15 cellular contexts compared by ENCODE assay signal in genomic region chr2:55861733-55862132, GRCh38.
DNase-seq lines count a peak whose midpoint lies in the region; ATAC-seq and TF ChIP-seq lines count a peak whose summit lies in the region.
"Had no signal": no experiment of that assay in that cellular context is flagged by ENCODE, and none has a peak within 500 bp of the region (broad histone marks: within the 10 kb centered on the region; RNA-seq: fewer than 3 reads in every experiment).

No MANE protein-coding gene starts in this region.

- H3K4me3 Mint-ChIP-seq in MCF 10A (ENCODE audit: unreplicated experiment) = peak overlapping the region; percentile 40
- H3K4me3 Mint-ChIP-seq: activated B cell treated with CpG ODN at 0.5 μM for 24 hours; activated naive CD8-positive, alpha-beta T cell had no signal

- peaks cover 37% of the 10 kb centered on the region for H3K4me1 Mint-ChIP-seq in MCF 10A (ENCODE audit: insufficient read depth, unreplicated experiment)
- H3K4me1 Mint-ChIP-seq: activated B cell treated with CpG ODN at 0.5 μM for 24 hours had no signal

- no peaks in the 10 kb centered on the region for H3K9me3 Mint-ChIP-seq in MCF 10A (ENCODE audit: unreplicated experiment)
- H3K9me3 Mint-ChIP-seq: activated B cell treated with CpG ODN at 0.5 μM for 24 hours had no signal

- H3K9me3 ChIP-seq in suprapubic skin = no peaks in the 10 kb centered on the region
- H3K9me3 ChIP-seq: spleen had no signal

- ATAC-seq in HG03135 (IDR thresholded peaks at IDR 0.05; ENCODE audit: unreplicated experiment) = no peak
- ATAC-seq: left colon had no signal

- no peak for TF ChIP-seq CTCF in MCF 10A (IDR thresholded peaks at IDR 0.05; ENCODE audit: unreplicated experiment)
- no peak for TF ChIP-seq CTCF in suprapubic skin (IDR thresholded peaks at IDR 0.05)
- TF ChIP-seq CTCF in GM13976 (IDR thresholded peaks at IDR 0.05; ENCODE audit: borderline replicate concordance, control extremely low read depth, extremely low read depth, insufficient read depth, missing control alignments) = no peak
- TF ChIP-seq CTCF in dorsolateral prefrontal cortex (IDR thresholded peaks at IDR 0.05 in 54 of 56, conservative IDR thresholded peaks at IDR 0.05 in 2 of 56; ENCODE audit: low read depth in 1 of 56, partially characterized antibody in 56 of 56) = no peak

- CTCF ChIA-PET in MCF 10A (lab: Yijun Ruan, JAX) = interaction anchor here (0.6 to 1.8 kb wide), 6 partner anchors 11 to 149 kb away, joined by 3 to 6 read pairs (median 4); no protein-coding TSS in a partner anchor

- no peaks in the 10 kb centered on the region for H3K27me3 ChIP-seq in suprapubic skin
- H3K27me3 ChIP-seq in dorsolateral prefrontal cortex = no peaks in the 10 kb centered on the region
- H3K27me3 ChIP-seq: spleen had no signal

- no TSS peak for BruUV-seq in MCF 10A (replicated peaks; lab: Mats Ljungman, UMichigan)

- no peak for TF ChIP-seq POLR2A in suprapubic skin (IDR thresholded peaks at IDR 0.05)

- no peaks in the 10 kb centered on the region for H3K27me3 Mint-ChIP-seq in MCF 10A (ENCODE audit: insufficient read depth, unreplicated experiment)

- intact Hi-C loops in MCF 10A (cut with micrococcal nuclease) (loop anchor here (1.0 to 10.0 kb wide), 8 partner anchors 18 to 147 kb away; partner anchors contain the start of gene EFEMP1), dorsolateral prefrontal cortex (cut with DNase I) (no loop called here)

- H3K27ac Mint-ChIP-seq in MCF 10A (ENCODE audit: low read depth, unreplicated experiment) = peak overlapping the region; percentile 93
- H3K27ac Mint-ChIP-seq: activated B cell treated with CpG ODN at 0.5 μM for 24 hours; activated naive CD8-positive, alpha-beta T cell had no signal

- peaks cover 15% of the 10 kb centered on the region for H3K36me3 Mint-ChIP-seq in MCF 10A (ENCODE audit: insufficient read depth, unreplicated experiment)
- H3K36me3 Mint-ChIP-seq: activated naive CD8-positive, alpha-beta T cell had no signal

- peaks cover 14% of the 10 kb centered on the region for H3K4me1 ChIP-seq in suprapubic skin

- TF ChIP-seq EP300 in suprapubic skin (IDR thresholded peaks at IDR 0.05) = no peak

- H3K4me3 ChIP-seq in suprapubic skin (no peak overlapping the region), dorsolateral prefrontal cortex (no peak overlapping the region)
- H3K4me3 ChIP-seq: spleen had no signal

- WGBS in suprapubic skin = 89% methylated on average over 6 of the region's 6 CpGs

- peak; percentile 22 for DNase-seq in HCEC 1CT
- DNase-seq in MCF 10A (ENCODE audit: unreplicated experiment) = peak; percentile 55
- DNase-seq in iris pigment epithelial cell (ENCODE audit: low read depth) = peak; percentile 57
- DNase-seq in suprapubic skin (ENCODE audit: low spot score in 2 of 2) = no peak
- DNase-seq in GM13976 (ENCODE audit: low spot score) = no peak
- no peak for DNase-seq in dorsolateral prefrontal cortex
- DNase-seq in SK-N-DZ (ENCODE audit: low spot score) = no peak
- DNase-seq: activated B cell treated with CpG ODN at 0.5 μM for 24 hours, C1 segment of cervical spinal cord, KBM-7, left colon, NCI-H187, spleen had no signal

- peak overlapping the region; percentile 67 for H3K27ac ChIP-seq in suprapubic skin
- H3K27ac ChIP-seq in dorsolateral prefrontal cortex = peak overlapping the region in 2 of 59 donors; percentile 2 to 43

- in situ Hi-C loops in GM13976 (cut with MboI; ENCODE audit: low sequenced_read_pairs, unreplicated experiment) = no loop called here

- POLR2A ChIA-PET in MCF 10A (lab: Yijun Ruan, JAX) = interaction anchor here (0.7 to 7.0 kb wide), 16 partner anchors 11 to 96 kb away, joined by 3 to 62 read pairs (median 6); partner anchors contain the start of gene EFEMP1

- no peaks in the 10 kb centered on the region for H3K36me3 ChIP-seq in suprapubic skin
- H3K36me3 ChIP-seq: spleen had no signal

Comparison
In these comparisons a context has a peak if more than half of its experiments do, and no peak if none do; other contexts are left out.
1. DNase-seq: peak in HCEC 1CT (single experiment), MCF 10A (single experiment) and iris pigment epithelial cell (single experiment); none in suprapubic skin (0 of 2), GM13976 (single experiment), dorsolateral prefrontal cortex (0 of 10) and SK-N-DZ (single experiment).